Comparison of ENCODE assay signal across 18 cellular contexts in the genomic region with DNA sequence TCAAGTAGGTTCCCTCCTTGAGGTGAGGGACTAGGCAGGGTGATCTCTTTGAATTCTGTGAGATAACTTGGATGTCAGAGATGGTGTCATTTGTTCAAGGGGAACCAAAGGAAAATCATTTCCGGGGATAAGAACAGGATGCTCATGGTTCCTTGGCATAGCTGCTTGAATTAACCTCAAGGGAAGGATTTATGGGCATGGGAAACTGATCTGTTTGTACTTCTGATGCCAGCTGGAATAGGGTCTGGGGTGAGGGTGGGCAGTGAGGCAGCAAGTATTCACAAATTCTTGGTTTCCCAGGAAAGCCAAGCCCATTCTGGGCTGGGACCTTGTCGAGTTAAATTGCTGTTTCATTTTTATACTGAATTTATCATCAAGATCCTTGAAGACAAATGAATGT. TPM values are rescaled to one million over a fixed set of nuclear protein-coding genes. Genes with fewer than 3 reads are reported as not detected.
DNase-seq lines count a peak whose midpoint lies in the region; ATAC-seq and TF ChIP-seq lines count a peak whose summit lies in the region.
"Had no signal": no experiment of that assay in that cellular context is flagged by ENCODE, and none has a peak within 500 bp of the region (broad histone marks: within the 10 kb centered on the region; RNA-seq: fewer than 3 reads in every experiment).

No MANE protein-coding gene starts in this region.

- POLR2A ChIA-PET in activated CD4-positive, alpha-beta T cell treated with anti-CD3 and anti-CD28 coated beads, Interleukin-2, amount 10 ng/mL, durations not matched to agents 7 days and 5 days (lab: Charles Lee), result no interaction called here
- POLR2A ChIA-PET in activated B cell treated with CpG ODN at 0.5 μM for 24 hours (lab: Charles Lee), result interaction anchor here (0.6 to 2.4 kb wide), 6 partner anchors 9 to 1825 kb away, joined by 3 to 22 read pairs (median 6); partner anchors contain the start of genes ILF2 and INTS3
- POLR2A ChIA-PET in SK-N-SH (lab: Yijun Ruan, JAX), result no interaction called here

- H3K9ac ChIP-seq in SK-N-SH, result no peak overlapping the region
- H3K9ac ChIP-seq: KMS-11 had no signal

- 66% methylated on average over 2 of the region's 2 CpGs for WGBS in SK-N-SH (ENCODE audit: low lambda C conversion rate)

- TF ChIP-seq EP300 in SK-N-SH (IDR thresholded peaks at IDR 0.05; ENCODE audit: borderline replicate concordance in 1 of 2, low read depth in 1 of 2, low read length in 1 of 2), result no peak

- no peak for DNase-seq in activated CD4-positive, alpha-beta T cell treated with anti-CD3 and anti-CD28 coated beads, Interleukin-2, amount 10 ng/mL, durations not matched to agents 24 days and 14 days
- DNase-seq in activated CD4-positive, alpha-beta T cell treated with anti-CD3 and anti-CD28 coated beads, Interleukin-2, amount 10 ng/mL, durations not matched to agents 7 days and 5 days, result no peak
- DNase-seq in activated B cell treated with CpG ODN at 0.5 μM for 24 hours (no peak), kidney glomerular epithelial cell (lab: John Stamatoyannopoulos, UW) (peak; percentile 99), thoracic aorta (ENCODE audit: low spot score) (no peak), Right ventricle myocardium inferior (ENCODE audit: missing footprints) (no peak), NCI-H226 (no peak), SK-N-SH (no peak)
- DNase-seq: CD8-positive, alpha-beta memory T cell; cerebellar nuclear complex; mammary epithelial cell; NK-92 treated with Interleukin-12 subunit alpha and Interleukin-12 subunit beta, amount 100 ng/mL, for 24 hours; sigmoid colon; stimulated activated CD4-positive, alpha-beta T cell treated with anti-CD3 and anti-CD28 coated beads, Interleukin-4, amount 100 ng/mL, for 24 hours; upper lobe of right lung had no signal

- H3K27ac ChIP-seq in thoracic aorta, result peak overlapping the region; percentile 78 to 80
- H3K27ac ChIP-seq in SK-N-SH (ENCODE audit: low read depth in 2 of 2, low read length in 1 of 2), result no peak overlapping the region
- H3K27ac ChIP-seq: KMS-11 had no signal

- H3K4me3 Mint-ChIP-seq in activated CD4-positive, alpha-beta T cell treated with anti-CD3 and anti-CD28 coated beads, Interleukin-2, amount 10 ng/mL, durations not matched to agents 24 days and 14 days, result no peak overlapping the region
- H3K4me3 Mint-ChIP-seq in activated CD4-positive, alpha-beta T cell treated with anti-CD3 and anti-CD28 coated beads, Interleukin-2, amount 10 ng/mL, durations not matched to agents 7 days and 5 days, result no peak overlapping the region
- H3K4me3 Mint-ChIP-seq in activated B cell treated with CpG ODN at 0.5 μM for 24 hours, result peak overlapping the region; percentile 55
- H3K4me3 Mint-ChIP-seq: activated naive CD8-positive, alpha-beta T cell; CD8-positive, alpha-beta memory T cell had no signal

- H2AFZ ChIP-seq in SK-N-SH (ENCODE audit: low read depth), result no peak overlapping the region

- H3K27me3 ChIP-seq in thoracic aorta (replicated peaks; ENCODE audit: insufficient read depth), result no peaks in the 10 kb centered on the region
- no peaks in the 10 kb centered on the region for H3K27me3 ChIP-seq in SK-N-SH (ENCODE audit: insufficient read depth)
- H3K27me3 ChIP-seq: neutrophil, sigmoid colon, upper lobe of right lung had no signal

- H3K4me1 ChIP-seq in thoracic aorta (ENCODE audit: control insufficient read depth in 1 of 2, low read depth in 2 of 2), result peaks cover 10 to 35% of the 10 kb centered on the region in 2 donors
- no peaks in the 10 kb centered on the region for H3K4me1 ChIP-seq in SK-N-SH (ENCODE audit: control insufficient read depth in 1 of 2, insufficient read depth in 2 of 2, low read depth in 1 of 2, low read length in 1 of 2)

- no peak overlapping the region for H3K4me2 ChIP-seq in SK-N-SH
- H3K4me2 ChIP-seq: KMS-11 had no signal

- peaks cover 4% of the 10 kb centered on the region for H3F3A ChIP-seq in SK-N-SH (replicated peaks; ENCODE audit: insufficient read depth)

- ATAC-seq in activated B cell treated with CpG ODN at 0.5 μM for 24 hours (ENCODE audit: low read depth), result no peak
- no peak for ATAC-seq in thoracic aorta (ENCODE audit: insufficient number of reproducible peaks, low FRiP score, low read depth)
- no peak for ATAC-seq in Right ventricle myocardium inferior

- H3K9me3 ChIP-seq in thoracic aorta (no peaks in the 10 kb centered on the region), SK-N-SH (no peaks in the 10 kb centered on the region)
- H3K9me3 ChIP-seq: neutrophil, sigmoid colon, upper lobe of right lung had no signal

- TF ChIP-seq RAD21 in SK-N-SH (IDR thresholded peaks at IDR 0.05; ENCODE audit: low read length), result no peak

- peaks cover 43% of the 10 kb centered on the region for H3K36me3 Mint-ChIP-seq in activated CD4-positive, alpha-beta T cell treated with anti-CD3 and anti-CD28 coated beads, Interleukin-2, amount 10 ng/mL, durations not matched to agents 24 days and 14 days (ENCODE audit: low read depth)
- H3K36me3 Mint-ChIP-seq in activated CD4-positive, alpha-beta T cell treated with anti-CD3 and anti-CD28 coated beads, Interleukin-2, amount 10 ng/mL, durations not matched to agents 7 days and 5 days (ENCODE audit: low read depth), result peaks cover 25% of the 10 kb centered on the region
- H3K36me3 Mint-ChIP-seq in activated B cell treated with CpG ODN at 0.5 μM for 24 hours (ENCODE audit: low read depth), result peaks cover 66% of the 10 kb centered on the region

- H3K9me2 ChIP-seq in SK-N-SH, result no peaks in the 10 kb centered on the region

- H3K27me3 Mint-ChIP-seq in activated CD4-positive, alpha-beta T cell treated with anti-CD3 and anti-CD28 coated beads, Interleukin-2, amount 10 ng/mL, durations not matched to agents 24 days and 14 days, result no peaks in the 10 kb centered on the region
- H3K27me3 Mint-ChIP-seq in activated CD4-positive, alpha-beta T cell treated with anti-CD3 and anti-CD28 coated beads, Interleukin-2, amount 10 ng/mL, durations not matched to agents 7 days and 5 days, result no peaks in the 10 kb centered on the region
- no peaks in the 10 kb centered on the region for H3K27me3 Mint-ChIP-seq in activated B cell treated with CpG ODN at 0.5 μM for 24 hours
- H3K27me3 Mint-ChIP-seq: activated naive CD8-positive, alpha-beta T cell; CD8-positive, alpha-beta memory T cell had no signal

- peaks cover 25% of the 10 kb centered on the region for H3K4me1 Mint-ChIP-seq in activated CD4-positive, alpha-beta T cell treated with anti-CD3 and anti-CD28 coated beads, Interleukin-2, amount 10 ng/mL, durations not matched to agents 24 days and 14 days
- H3K4me1 Mint-ChIP-seq in activated CD4-positive, alpha-beta T cell treated with anti-CD3 and anti-CD28 coated beads, Interleukin-2, amount 10 ng/mL, durations not matched to agents 7 days and 5 days, result peaks cover 6% of the 10 kb centered on the region
- peaks cover 35% of the 10 kb centered on the region for H3K4me1 Mint-ChIP-seq in activated B cell treated with CpG ODN at 0.5 μM for 24 hours

- H3K4me3 ChIP-seq in thoracic aorta (no peak overlapping the region), SK-N-SH (ENCODE audit: low read depth in 2 of 2, low read length in 1 of 2) (no peak overlapping the region)
- H3K4me3 ChIP-seq: sigmoid colon, upper lobe of right lung had no signal

- H3K79me2 ChIP-seq in SK-N-SH (ENCODE audit: insufficient read depth), result peaks cover 3% of the 10 kb centered on the region; the same call in 1 of the 2 replicates

- H4K20me1 ChIP-seq in SK-N-SH (ENCODE audit: insufficient read depth), result no peaks in the 10 kb centered on the region

- no peaks in the 10 kb centered on the region for H3K9me3 Mint-ChIP-seq in activated CD4-positive, alpha-beta T cell treated with anti-CD3 and anti-CD28 coated beads, Interleukin-2, amount 10 ng/mL, durations not matched to agents 24 days and 14 days
- H3K9me3 Mint-ChIP-seq in activated CD4-positive, alpha-beta T cell treated with anti-CD3 and anti-CD28 coated beads, Interleukin-2, amount 10 ng/mL, durations not matched to agents 7 days and 5 days, result no peaks in the 10 kb centered on the region
- H3K9me3 Mint-ChIP-seq in activated B cell treated with CpG ODN at 0.5 μM for 24 hours, result no peaks in the 10 kb centered on the region
- H3K9me3 Mint-ChIP-seq: CD8-positive, alpha-beta memory T cell had no signal

- CTCF ChIA-PET in activated CD4-positive, alpha-beta T cell treated with anti-CD3 and anti-CD28 coated beads, Interleukin-2, amount 10 ng/mL, durations not matched to agents 7 days and 5 days (lab: Charles Lee), result interaction anchor here (0.6 to 0.9 kb wide), 2 partner anchors 13 to 1280 kb away, joined by 3 read pairs; no protein-coding TSS in a partner anchor
- CTCF ChIA-PET in activated B cell treated with CpG ODN at 0.5 μM for 24 hours (lab: Charles Lee) (no interaction called here), SK-N-SH (lab: Yijun Ruan, JAX) (interaction anchor here (1.0 to 3.0 kb wide), 2 partner anchors 64 to 213 kb away, joined by 4 to 21 read pairs; partner anchors contain the start of gene NPR1)

- intact Hi-C loops in activated CD4-positive, alpha-beta T cell treated with anti-CD3 and anti-CD28 coated beads, Interleukin-2, amount 10 ng/mL, durations not matched to agents 24 days and 14 days (cut with micrococcal nuclease), result no loop called here
- intact Hi-C loops in activated B cell treated with CpG ODN at 0.5 μM for 24 hours (cut with micrococcal nuclease) (loop anchor here (1.0 to 5.0 kb wide), 2 partner anchors 10 to 35 kb away; no protein-coding TSS in a partner anchor), Right ventricle myocardium inferior (cut with DNase I) (no loop called here)

- H3K36me3 ChIP-seq in thoracic aorta, result peaks cover 25% of the 10 kb centered on the region
- peaks cover 21 to 44% of the 10 kb centered on the region in 2 experiments for H3K36me3 ChIP-seq in SK-N-SH (replicated peaks in 1 of 2; ENCODE audit: control insufficient read depth in 1 of 2, insufficient read depth in 2 of 2, low read length in 1 of 2)

- TF ChIP-seq CTCF in activated B cell treated with CpG ODN at 0.5 μM for 24 hours (IDR thresholded peaks at IDR 0.05) (no peak), thoracic aorta (IDR thresholded peaks at IDR 0.05) (no peak), SK-N-SH (IDR thresholded peaks at IDR 0.05) (no peak)

- peak overlapping the region; percentile 75 for H3K27ac Mint-ChIP-seq in activated CD4-positive, alpha-beta T cell treated with anti-CD3 and anti-CD28 coated beads, Interleukin-2, amount 10 ng/mL, durations not matched to agents 24 days and 14 days
- no peak overlapping the region for H3K27ac Mint-ChIP-seq in activated CD4-positive, alpha-beta T cell treated with anti-CD3 and anti-CD28 coated beads, Interleukin-2, amount 10 ng/mL, durations not matched to agents 7 days and 5 days
- H3K27ac Mint-ChIP-seq in activated B cell treated with CpG ODN at 0.5 μM for 24 hours, result peak overlapping the region; percentile 80
- H3K27ac Mint-ChIP-seq: activated naive CD8-positive, alpha-beta T cell had no signal

RNA-seq across cellular contexts. Expression of gene INTS3, which starts 14.1 kb away (rescaled TPM):
- 63.1 and 64.8 TPM in 2 replicates for total RNA-seq in activated CD4-positive, alpha-beta T cell treated with anti-CD3 and anti-CD28 coated beads, Interleukin-2, amount 10 ng/mL, durations not matched to agents 24 days and 14 days
- total RNA-seq in activated CD4-positive, alpha-beta T cell treated with anti-CD3 and anti-CD28 coated beads, Interleukin-2, amount 10 ng/mL, durations not matched to agents 7 days and 5 days, result 10 to 100 TPM; 62.9 to 64.8 TPM
- total RNA-seq in activated B cell treated with CpG ODN at 0.5 μM for 24 hours (81.1 and 88.6 TPM in 2 replicates), thoracic aorta (10 to 100 TPM; 63.8 to 68.8 TPM), Right ventricle myocardium inferior (33.0 TPM)
- 64.3 and 80.9 TPM in 2 replicates for polyA plus RNA-seq in SK-N-SH (2012; rRNA removed)
- polyA plus RNA-seq in SK-N-SH (2012; cell fraction: cytosol; rRNA removed), result 26.1 and 30.5 TPM in 2 replicates
- polyA plus RNA-seq in SK-N-SH (2012; cell fraction: nucleus; rRNA removed), result 414 and 457 TPM in 2 replicates

RNA-seq across cellular contexts. Expression of gene SLC27A3, which starts 33.3 kb away (rescaled TPM):
- total RNA-seq in activated CD4-positive, alpha-beta T cell treated with anti-CD3 and anti-CD28 coated beads, Interleukin-2, amount 10 ng/mL, durations not matched to agents 24 days and 14 days, result 10.0 and 10.3 TPM in 2 replicates
- 10 to 100 TPM; 22.2 to 22.9 TPM for total RNA-seq in activated CD4-positive, alpha-beta T cell treated with anti-CD3 and anti-CD28 coated beads, Interleukin-2, amount 10 ng/mL, durations not matched to agents 7 days and 5 days
- total RNA-seq in activated B cell treated with CpG ODN at 0.5 μM for 24 hours, result 7.8 and 12.6 TPM in 2 replicates
- total RNA-seq in thoracic aorta, result 100 to 1,000 TPM in 1 of 2 donors, 10 to 100 TPM in 1; 71.7 to 116 TPM
- 13.5 TPM for total RNA-seq in Right ventricle myocardium inferior
- polyA plus RNA-seq in SK-N-SH (2012; rRNA removed), result 7.6 and 9.0 TPM in 2 replicates
- 3.8 and 4.0 TPM in 2 replicates for polyA plus RNA-seq in SK-N-SH (2012; cell fraction: cytosol; rRNA removed)
- polyA plus RNA-seq in SK-N-SH (2012; cell fraction: nucleus; rRNA removed), result 46.8 and 48.2 TPM in 2 replicates

Comparison
In these comparisons a context has a peak if more than half of its experiments do, and no peak if none do; other contexts are left out.
1. H3K27ac ChIP-seq: peak in thoracic aorta (2 of 2); none in SK-N-SH (0 of 2).